ENCODE assay signal across 1 cellular context in the genomic region with DNA sequence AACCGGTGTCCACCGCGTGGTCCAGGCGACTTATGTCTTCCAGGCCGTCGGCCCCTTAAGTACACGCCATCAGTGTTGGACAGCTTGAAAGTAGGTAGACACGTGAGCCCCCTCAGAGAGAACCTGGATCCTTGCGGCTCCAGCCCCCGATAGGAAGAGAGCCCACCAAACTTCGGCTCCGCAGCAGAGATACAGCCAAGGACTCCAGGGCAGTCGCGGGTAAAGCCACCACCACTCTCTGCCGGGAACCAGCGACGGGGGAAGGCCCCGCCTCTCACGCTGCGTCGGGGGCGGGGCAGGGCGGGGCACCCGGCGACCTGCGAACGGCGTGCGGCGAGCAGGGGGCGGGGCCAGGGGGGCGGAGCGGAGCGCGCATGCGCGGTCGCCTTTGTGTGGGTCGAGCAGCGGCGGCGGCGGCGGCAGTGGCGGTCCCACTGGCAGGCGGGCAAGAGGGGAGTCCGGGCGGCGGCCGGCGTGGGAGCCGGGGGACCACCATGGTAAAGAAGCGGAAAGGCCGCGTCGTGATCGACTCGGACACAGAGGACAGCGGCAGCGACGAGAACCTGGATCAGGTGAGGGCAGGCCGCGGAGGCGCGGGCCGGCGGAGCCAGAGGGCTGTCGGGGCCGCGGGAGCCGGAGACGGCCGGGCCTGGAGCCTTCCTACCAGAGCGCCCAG.
TF ChIP-seq lines count a peak whose summit lies in the region.

A gene (plus strand): TSS at position 354 of the 676 bp plus-strand sequence. CDS start 21 bp downstream, at position 375.

TF ChIP-seq in WTC11, 78 proteins besides CTCF, POLR2A, EP300 and RAD21 (continued from another document):
- TF ChIP-seq, protein P1, sequence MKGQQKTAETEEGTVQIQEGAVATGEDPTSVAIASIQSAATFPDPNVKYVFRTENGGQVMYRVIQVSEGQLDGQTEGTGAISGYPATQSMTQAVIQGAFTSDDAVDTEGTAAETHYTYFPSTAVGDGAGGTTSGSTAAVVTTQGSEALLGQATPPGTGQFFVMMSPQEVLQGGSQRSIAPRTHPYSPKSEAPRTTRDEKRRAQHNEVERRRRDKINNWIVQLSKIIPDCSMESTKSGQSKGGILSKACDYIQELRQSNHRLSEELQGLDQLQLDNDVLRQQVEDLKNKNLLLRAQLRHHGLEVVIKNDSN (CRISPR knock-in tag; IDR thresholded peaks at IDR 0.05), result peak; percentile 34; the same call in 1 of the 2 replicates
- TF ChIP-seq, protein P2, sequence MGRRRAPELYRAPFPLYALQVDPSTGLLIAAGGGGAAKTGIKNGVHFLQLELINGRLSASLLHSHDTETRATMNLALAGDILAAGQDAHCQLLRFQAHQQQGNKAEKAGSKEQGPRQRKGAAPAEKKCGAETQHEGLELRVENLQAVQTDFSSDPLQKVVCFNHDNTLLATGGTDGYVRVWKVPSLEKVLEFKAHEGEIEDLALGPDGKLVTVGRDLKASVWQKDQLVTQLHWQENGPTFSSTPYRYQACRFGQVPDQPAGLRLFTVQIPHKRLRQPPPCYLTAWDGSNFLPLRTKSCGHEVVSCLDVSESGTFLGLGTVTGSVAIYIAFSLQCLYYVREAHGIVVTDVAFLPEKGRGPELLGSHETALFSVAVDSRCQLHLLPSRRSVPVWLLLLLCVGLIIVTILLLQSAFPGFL (CRISPR knock-in tag; IDR thresholded peaks at IDR 0.05; ENCODE audit: borderline replicate concordance), result 0 out of 2 replicates have a peak, but pooled peaks have one; percentile 15
- TF ChIP-seq SP1 (CRISPR knock-in tag; conservative IDR thresholded peaks at IDR 0.05) (peak; percentile 87), JUN (CRISPR knock-in tag; IDR thresholded peaks at IDR 0.05) (peak; percentile 82), ESRRA (CRISPR knock-in tag; IDR thresholded peaks at IDR 0.05; ENCODE audit: borderline replicate concordance) (peak; percentile 43; the same call in 1 of the 2 replicates)
- TF ChIP-seq, protein P3, sequence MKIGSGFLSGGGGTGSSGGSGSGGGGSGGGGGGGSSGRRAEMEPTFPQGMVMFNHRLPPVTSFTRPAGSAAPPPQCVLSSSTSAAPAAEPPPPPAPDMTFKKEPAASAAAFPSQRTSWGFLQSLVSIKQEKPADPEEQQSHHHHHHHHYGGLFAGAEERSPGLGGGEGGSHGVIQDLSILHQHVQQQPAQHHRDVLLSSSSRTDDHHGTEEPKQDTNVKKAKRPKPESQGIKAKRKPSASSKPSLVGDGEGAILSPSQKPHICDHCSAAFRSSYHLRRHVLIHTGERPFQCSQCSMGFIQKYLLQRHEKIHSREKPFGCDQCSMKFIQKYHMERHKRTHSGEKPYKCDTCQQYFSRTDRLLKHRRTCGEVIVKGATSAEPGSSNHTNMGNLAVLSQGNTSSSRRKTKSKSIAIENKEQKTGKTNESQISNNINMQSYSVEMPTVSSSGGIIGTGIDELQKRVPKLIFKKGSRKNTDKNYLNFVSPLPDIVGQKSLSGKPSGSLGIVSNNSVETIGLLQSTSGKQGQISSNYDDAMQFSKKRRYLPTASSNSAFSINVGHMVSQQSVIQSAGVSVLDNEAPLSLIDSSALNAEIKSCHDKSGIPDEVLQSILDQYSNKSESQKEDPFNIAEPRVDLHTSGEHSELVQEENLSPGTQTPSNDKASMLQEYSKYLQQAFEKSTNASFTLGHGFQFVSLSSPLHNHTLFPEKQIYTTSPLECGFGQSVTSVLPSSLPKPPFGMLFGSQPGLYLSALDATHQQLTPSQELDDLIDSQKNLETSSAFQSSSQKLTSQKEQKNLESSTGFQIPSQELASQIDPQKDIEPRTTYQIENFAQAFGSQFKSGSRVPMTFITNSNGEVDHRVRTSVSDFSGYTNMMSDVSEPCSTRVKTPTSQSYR (CRISPR knock-in tag; IDR thresholded peaks at IDR 0.05), result no peak
- TF ChIP-seq, protein P4, sequence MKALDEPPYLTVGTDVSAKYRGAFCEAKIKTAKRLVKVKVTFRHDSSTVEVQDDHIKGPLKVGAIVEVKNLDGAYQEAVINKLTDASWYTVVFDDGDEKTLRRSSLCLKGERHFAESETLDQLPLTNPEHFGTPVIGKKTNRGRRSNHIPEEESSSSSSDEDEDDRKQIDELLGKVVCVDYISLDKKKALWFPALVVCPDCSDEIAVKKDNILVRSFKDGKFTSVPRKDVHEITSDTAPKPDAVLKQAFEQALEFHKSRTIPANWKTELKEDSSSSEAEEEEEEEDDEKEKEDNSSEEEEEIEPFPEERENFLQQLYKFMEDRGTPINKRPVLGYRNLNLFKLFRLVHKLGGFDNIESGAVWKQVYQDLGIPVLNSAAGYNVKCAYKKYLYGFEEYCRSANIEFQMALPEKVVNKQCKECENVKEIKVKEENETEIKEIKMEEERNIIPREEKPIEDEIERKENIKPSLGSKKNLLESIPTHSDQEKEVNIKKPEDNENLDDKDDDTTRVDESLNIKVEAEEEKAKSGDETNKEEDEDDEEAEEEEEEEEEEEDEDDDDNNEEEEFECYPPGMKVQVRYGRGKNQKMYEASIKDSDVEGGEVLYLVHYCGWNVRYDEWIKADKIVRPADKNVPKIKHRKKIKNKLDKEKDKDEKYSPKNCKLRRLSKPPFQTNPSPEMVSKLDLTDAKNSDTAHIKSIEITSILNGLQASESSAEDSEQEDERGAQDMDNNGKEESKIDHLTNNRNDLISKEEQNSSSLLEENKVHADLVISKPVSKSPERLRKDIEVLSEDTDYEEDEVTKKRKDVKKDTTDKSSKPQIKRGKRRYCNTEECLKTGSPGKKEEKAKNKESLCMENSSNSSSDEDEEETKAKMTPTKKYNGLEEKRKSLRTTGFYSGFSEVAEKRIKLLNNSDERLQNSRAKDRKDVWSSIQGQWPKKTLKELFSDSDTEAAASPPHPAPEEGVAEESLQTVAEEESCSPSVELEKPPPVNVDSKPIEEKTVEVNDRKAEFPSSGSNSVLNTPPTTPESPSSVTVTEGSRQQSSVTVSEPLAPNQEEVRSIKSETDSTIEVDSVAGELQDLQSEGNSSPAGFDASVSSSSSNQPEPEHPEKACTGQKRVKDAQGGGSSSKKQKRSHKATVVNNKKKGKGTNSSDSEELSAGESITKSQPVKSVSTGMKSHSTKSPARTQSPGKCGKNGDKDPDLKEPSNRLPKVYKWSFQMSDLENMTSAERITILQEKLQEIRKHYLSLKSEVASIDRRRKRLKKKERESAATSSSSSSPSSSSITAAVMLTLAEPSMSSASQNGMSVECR (CRISPR knock-in tag; IDR thresholded peaks at IDR 0.05; ENCODE audit: borderline replicate concordance), result peak; percentile 51
